In genomic region chr11:120339394-120339890, GRCh38 we compare ENCODE assay signal across 8 cellular contexts. TPM values are rescaled to one million over a fixed set of nuclear protein-coding genes. Genes with fewer than 3 reads are reported as not detected.
DNase-seq lines count a peak whose midpoint lies in the region; ATAC-seq, FAIRE-seq and TF ChIP-seq lines count a peak whose summit lies in the region.

No MANE protein-coding gene starts in this region.

- peaks cover 79% of the 10 kb centered on the region for H3K79me2 ChIP-seq in astrocyte (ENCODE audit: insufficient read depth, low read length)

- H4K20me1 ChIP-seq in astrocyte (ENCODE audit: insufficient read depth, low read length), result peaks cover 74% of the 10 kb centered on the region

- peaks cover 34% of the 10 kb centered on the region for H3K4me1 ChIP-seq in astrocyte (ENCODE audit: insufficient read depth, low read length)
- peaks cover 11 to 94% (median 68%) of the 10 kb centered on the region in 6 donors for H3K4me1 ChIP-seq in spleen

- FAIRE-seq in astrocyte (lab: Jason Lieb, UNC), result no peak

- no peak for TF ChIP-seq POLR2A in spleen (IDR thresholded peaks at IDR 0.05)

- H3K4me1 Mint-ChIP-seq in HFFc6 (ENCODE audit: low read depth) (peaks cover 57% of the 10 kb centered on the region), astrocyte (ENCODE audit: low read depth, unreplicated experiment) (peaks cover 30% of the 10 kb centered on the region)

- H3K9me3 ChIP-seq in astrocyte (ENCODE audit: insufficient read depth, low read depth, low read length) (no peaks in the 10 kb centered on the region), spleen (peaks cover 0 to 5% (median 0%) of the 10 kb centered on the region in 8 donors)

- H2AFZ ChIP-seq in astrocyte (ENCODE audit: low read depth, low read length), result no peak overlapping the region

- H3K9me3 Mint-ChIP-seq in HFFc6 (no peaks in the 10 kb centered on the region), astrocyte (ENCODE audit: unreplicated experiment) (no peaks in the 10 kb centered on the region)

- H3K9ac ChIP-seq in astrocyte (ENCODE audit: low read length), result peak overlapping the region; percentile 60

- H3K4me3 ChIP-seq in astrocyte (ENCODE audit: insufficient read depth, low read depth, low read length) (peak overlapping the region; percentile 92), spleen (peak overlapping the region in 6 of 8 donors; percentile 73 to 94 (median 84))

- peak overlapping the region; percentile 25 for H3K27ac ChIP-seq in astrocyte (ENCODE audit: low read depth, low read length)
- H3K27ac ChIP-seq in spleen, result peak overlapping the region in 7 of 8 donors; percentile 87 to 95 (median 91)

- peak overlapping the region; percentile 92 for H3K4me2 ChIP-seq in astrocyte (ENCODE audit: low read length)

- H3K27ac Mint-ChIP-seq in HFFc6 (peak overlapping the region; percentile 67), astrocyte (ENCODE audit: unreplicated experiment) (peak overlapping the region; percentile 5)

- no peak for ATAC-seq in HG02938 (IDR thresholded peaks at IDR 0.05; ENCODE audit: unreplicated experiment)
- no peak for ATAC-seq in HG02763 (IDR thresholded peaks at IDR 0.05; ENCODE audit: unreplicated experiment)
- ATAC-seq in HG03025 (IDR thresholded peaks at IDR 0.05; ENCODE audit: low FRiP score, unreplicated experiment), result no peak

- TF ChIP-seq CTCF in HFFc6 (IDR thresholded peaks at IDR 0.05) (no peak), astrocyte (IDR thresholded peaks at IDR 0.05; ENCODE audit: insufficient read depth, low read depth, low read length) (no peak), spleen (IDR thresholded peaks at IDR 0.05 in 8 of 11, conservative IDR thresholded peaks at IDR 0.05 in 3 of 11) (no peak)

- WGBS in spleen, 5 donors, result 31 to 44% (median 36%) methylated on average over 6 of the region's 6 CpGs

- H3K4me3 Mint-ChIP-seq in HFFc6 (peak overlapping the region; percentile 99), astrocyte (ENCODE audit: unreplicated experiment) (peak overlapping the region; percentile 93)

- H3K27me3 ChIP-seq in astrocyte (ENCODE audit: insufficient read depth, low read length) (no peaks in the 10 kb centered on the region), spleen (replicated peaks in 1 of 7) (peaks cover 0 to 85% (median 9%) of the 10 kb centered on the region in 7 donors)

- no peaks in the 10 kb centered on the region for H3K36me3 ChIP-seq in astrocyte (ENCODE audit: insufficient read depth, low read length)
- no peaks in the 10 kb centered on the region for H3K36me3 ChIP-seq in spleen

- H3K36me3 Mint-ChIP-seq in HFFc6 (ENCODE audit: low read depth) (peaks cover 19% of the 10 kb centered on the region), astrocyte (ENCODE audit: low read depth, unreplicated experiment) (no peaks in the 10 kb centered on the region)

- intact Hi-C loops in spleen (cut with DNase I; ENCODE audit: low total_unique reads), result loop anchor here (10.0 kb wide), 1 partner anchor 345 kb away; no protein-coding TSS in a partner anchor

- H3K27me3 Mint-ChIP-seq in HFFc6 (ENCODE audit: insufficient read depth) (peaks cover 6% of the 10 kb centered on the region; the same call in 1 of the 2 replicates), astrocyte (ENCODE audit: low read depth, unreplicated experiment) (no peaks in the 10 kb centered on the region)

- DNase-seq in HFFc6 (peak; percentile 37), astrocyte (ENCODE audit: low read depth) (no peak), islet precursor cell (peak; percentile 73), spleen (no peak), CD1c-positive myeloid dendritic cell (ENCODE audit: extremely low spot score) (no peak)

RNA-seq across cellular contexts. Expression of gene ARHGEF12, which starts 3.2 kb away (rescaled TPM):
- total RNA-seq in HFFc6 (2021; fragmentation: NEBNext Ultra II Directional; extraction: Animal tissue kit (Norgen Biotek cat#: 25700)), result 10 to 100 TPM; 72.9 to 95.1 (median 85.0) TPM
- 78.0 and 83.1 TPM in 2 replicates for total RNA-seq in astrocyte
- 100 to 1,000 TPM in 3 of 7 donors, 10 to 100 TPM in 4; 80.0 to 122 (median 96.0) TPM for total RNA-seq in spleen
- polyA plus RNA-seq in spleen, result 10 to 100 TPM in 1 of 3 donors, 1 to 10 TPM in 2; 5.6 to 11.8 (median 5.7) TPM

RNA-seq across cellular contexts. Expression of gene TLCD5, which starts 14.3 kb away (rescaled TPM):
- total RNA-seq in HFFc6 (2021; fragmentation: NEBNext Ultra II Directional; extraction: Animal tissue kit (Norgen Biotek cat#: 25700)), result 10 to 100 TPM in 1 of 6 experiments, 1 to 10 TPM in 5; 7.8 to 10.2 (median 8.6) TPM
- total RNA-seq in astrocyte, result 9.3 and 9.5 TPM in 2 replicates
- 1 to 10 TPM; 3.1 to 6.6 (median 4.7) TPM for total RNA-seq in spleen
- polyA plus RNA-seq in spleen, result 1 to 10 TPM in 2 of 3 donors, under 1 TPM in 1; 0.93 to 1.6 (median 1.4) TPM

Comparison
In these comparisons a context has a peak if more than half of its experiments do, and no peak if none do; other contexts are left out.
1. DNase-seq: peak in HFFc6 (single experiment) and islet precursor cell (single experiment); none in astrocyte (single experiment), spleen (single experiment) and CD1c-positive myeloid dendritic cell (single experiment).